ENCODE assay signal across 11 cellular contexts in genomic region chr19:48867119-48867921, GRCh38. TPM values are rescaled to one million over a fixed set of nuclear protein-coding genes. Genes with fewer than 3 reads are reported as not detected.
DNase-seq lines count a peak whose midpoint lies in the region; ATAC-seq, FAIRE-seq and TF ChIP-seq lines count a peak whose summit lies in the region.
"Had no signal": no experiment of that assay in that cellular context is flagged by ENCODE, and none has a peak within 500 bp of the region (broad histone marks: within the 10 kb centered on the region; RNA-seq: fewer than 3 reads in every experiment).

No MANE protein-coding gene starts in this region.

- no peaks in the 10 kb centered on the region for H3K9me3 Mint-ChIP-seq in stimulated activated naive CD8-positive, alpha-beta T cell treated with anti-CD3 and anti-CD28 coated beads, Interleukin-15, amount 100 ng/mL, for 72 hours
- H3K9me3 Mint-ChIP-seq: activated CD4-positive, alpha-beta memory T cell treated with anti-CD3 and anti-CD28 coated beads, Interleukin-2, amount 10 ng/mL, durations not matched to agents 7 days and 5 days had no signal

- TF ChIP-seq POLR2A in right lobe of liver (IDR thresholded peaks at IDR 0.05): no peak

- H3K9me3 ChIP-seq in mammary epithelial cell (replicated peaks; ENCODE audit: insufficient read depth, low read length) (no peaks in the 10 kb centered on the region), right lobe of liver (no peaks in the 10 kb centered on the region), subcutaneous abdominal adipose tissue (ENCODE audit: control insufficient read depth in 5 of 5, low read length in 5 of 5) (no peaks in the 10 kb centered on the region)

- intact Hi-C loops in mammary epithelial cell (cut with micrococcal nuclease): no loop called here
- intact Hi-C loops in right lobe of liver (cut with DNase I): no loop called here

- H3K4me3 Mint-ChIP-seq in stimulated activated naive CD8-positive, alpha-beta T cell treated with anti-CD3 and anti-CD28 coated beads, Interleukin-15, amount 100 ng/mL, for 72 hours: no peak overlapping the region
- H3K4me3 Mint-ChIP-seq: activated CD4-positive, alpha-beta memory T cell treated with anti-CD3 and anti-CD28 coated beads, Interleukin-2, amount 10 ng/mL, durations not matched to agents 7 days and 5 days; naive thymus-derived CD4-positive, alpha-beta T cell had no signal

- peak overlapping the region; percentile 93 for H3K4me2 ChIP-seq in mammary epithelial cell (ENCODE audit: insufficient read depth, low read depth, low read length)

- TF ChIP-seq CTCF in mammary epithelial cell (conservative IDR thresholded peaks at IDR 0.05 in 1 of 2, IDR thresholded peaks at IDR 0.05 in 1 of 2; ENCODE audit: extremely low read depth in 1 of 2, insufficient read depth in 1 of 2, low read depth in 1 of 2, low read length in 2 of 2) (no peak), right lobe of liver (IDR thresholded peaks at IDR 0.05) (no peak)

- H3K27ac ChIP-seq in mammary epithelial cell (ENCODE audit: insufficient read depth, low read depth, low read length) (peak overlapping the region; percentile 59), right lobe of liver (peak overlapping the region; percentile 66 to 87 (median 85)), subcutaneous abdominal adipose tissue (ENCODE audit: low read depth, low read length) (peak overlapping the region; percentile 77)

- H3K9ac ChIP-seq in mammary epithelial cell (ENCODE audit: insufficient read depth, low read length) (peak overlapping the region; percentile 43), subcutaneous abdominal adipose tissue (ENCODE audit: low read length in 5 of 5) (peak overlapping the region in 2 of 5 donors; percentile 42 to 56)

- H3K79me2 ChIP-seq in mammary epithelial cell (ENCODE audit: insufficient read depth, low read length): peaks cover 16% of the 10 kb centered on the region

- H3K27me3 Mint-ChIP-seq in stimulated activated naive CD8-positive, alpha-beta T cell treated with anti-CD3 and anti-CD28 coated beads, Interleukin-15, amount 100 ng/mL, for 72 hours: no peaks in the 10 kb centered on the region

- H2AFZ ChIP-seq in mammary epithelial cell (ENCODE audit: low read depth, low read length): peak overlapping the region; percentile 83

- dilution Hi-C loops in mammary epithelial cell (cut with HindIII; ENCODE audit: low sequenced_read_pairs): no loop called here

- H3K27me3 ChIP-seq in mammary epithelial cell (ENCODE audit: insufficient read depth, low read length): no peaks in the 10 kb centered on the region
- H3K27me3 ChIP-seq in right lobe of liver: no peaks in the 10 kb centered on the region
- H3K27me3 ChIP-seq in subcutaneous abdominal adipose tissue (ENCODE audit: control insufficient read depth in 5 of 5, insufficient read depth in 4 of 5, low read length in 5 of 5): peaks cover 0 to 16% (median 10%) of the 10 kb centered on the region in 5 donors

- in situ Hi-C loops in mammary epithelial cell (cut with MboI; ENCODE audit: low sequenced_read_pairs in 2 of 2): no loop called here

- FAIRE-seq in RCC 7860 (lab: Jason Lieb, UNC): no peak

- H4K20me1 ChIP-seq in mammary epithelial cell (ENCODE audit: insufficient read depth, low read length): no peaks in the 10 kb centered on the region

- H3K27ac Mint-ChIP-seq in stimulated activated naive CD8-positive, alpha-beta T cell treated with anti-CD3 and anti-CD28 coated beads, Interleukin-15, amount 100 ng/mL, for 72 hours: no peak overlapping the region
- H3K27ac Mint-ChIP-seq: activated CD4-positive, alpha-beta memory T cell treated with anti-CD3 and anti-CD28 coated beads, Interleukin-2, amount 10 ng/mL, durations not matched to agents 7 days and 5 days had no signal

- H3K4me1 ChIP-seq in mammary epithelial cell (ENCODE audit: insufficient read depth, low read length) (peaks cover 21% of the 10 kb centered on the region), right lobe of liver (peaks cover 0 to 17% (median 0%) of the 10 kb centered on the region in 4 donors), subcutaneous abdominal adipose tissue (ENCODE audit: control insufficient read depth in 5 of 5, insufficient read depth in 5 of 5, low read length in 5 of 5) (peaks cover 6 to 23% (median 14%) of the 10 kb centered on the region in 5 donors)

- H3K4me1 Mint-ChIP-seq in stimulated activated naive CD8-positive, alpha-beta T cell treated with anti-CD3 and anti-CD28 coated beads, Interleukin-15, amount 100 ng/mL, for 72 hours: peaks cover 18% of the 10 kb centered on the region

- H3K4me3 ChIP-seq in mammary epithelial cell (replicated peaks in 1 of 3; ENCODE audit: insufficient read depth in 1 of 3, low read depth in 2 of 3, low read length in 3 of 3): peak overlapping the region; percentile 15 to 66 (median 55)
- peak overlapping the region; percentile 31 to 47 (median 36) for H3K4me3 ChIP-seq in right lobe of liver
- H3K4me3 ChIP-seq in subcutaneous abdominal adipose tissue (ENCODE audit: low read depth in 1 of 5, low read length in 5 of 5): peak overlapping the region in 4 of 5 donors; percentile 41 to 66 (median 60)

- H3K36me3 ChIP-seq in mammary epithelial cell (ENCODE audit: insufficient read depth, low read length) (no peaks in the 10 kb centered on the region), right lobe of liver (no peaks in the 10 kb centered on the region), subcutaneous abdominal adipose tissue (ENCODE audit: control insufficient read depth in 5 of 5, insufficient read depth in 5 of 5, low read length in 5 of 5) (peaks cover 0 to 3% (median 0%) of the 10 kb centered on the region in 5 donors)

- WGBS in mammary epithelial cell (ENCODE audit: low coverage, missing lambda C conversion rate): 16% methylated on average over 12 of the region's 17 CpGs
- 60% methylated on average over 7 of the region's 17 CpGs for WGBS in right lobe of liver (ENCODE audit: insufficient coverage, low coverage, low lambda C conversion rate, missing lambda C conversion rate)

- CTCF ChIA-PET in mammary epithelial cell (lab: Charles Lee; ENCODE audit: low non-redundant PET): interaction anchor here (0.6 kb wide), 2 partner anchors 188 to 231 kb away, joined by 3 to 4 read pairs; no protein-coding TSS in a partner anchor

- ATAC-seq in right lobe of liver (no peak), HG02840 (IDR thresholded peaks at IDR 0.05; ENCODE audit: low FRiP score, unreplicated experiment) (no peak)
- ATAC-seq in stimulated activated naive CD8-positive, alpha-beta T cell treated with anti-CD3 and anti-CD28 coated beads, Interleukin-15, amount 100 ng/mL, for 72 hours: no peak
- ATAC-seq: naive thymus-derived CD4-positive, alpha-beta T cell had no signal

- no TSS peak for BruUV-seq in mammary epithelial cell (replicated peaks; lab: Mats Ljungman, UMichigan)

- DNase-seq in LoVo (ENCODE audit: low spot score) (peak; percentile 40), mammary epithelial cell (no peak), right lobe of liver (no peak), medulla oblongata (ENCODE audit: extremely low spot score) (no peak), RCC 7860 (ENCODE audit: low spot score) (no peak)
- no peak for DNase-seq in stimulated activated naive CD8-positive, alpha-beta T cell treated with anti-CD3 and anti-CD28 coated beads, Interleukin-15, amount 100 ng/mL, for 72 hours
- DNase-seq: activated CD4-positive, alpha-beta memory T cell treated with anti-CD3 and anti-CD28 coated beads, Interleukin-2, amount 10 ng/mL, durations not matched to agents 7 days and 5 days; dermis blood vessel endothelial cell; naive thymus-derived CD4-positive, alpha-beta T cell had no signal

RNA-seq across cellular contexts. Expression of gene PLEKHA4, which starts 1.1 kb away (rescaled TPM):
- total RNA-seq in mammary epithelial cell (10 to 100 TPM; 10.0 to 12.7 TPM), right lobe of liver (10 to 100 TPM in 4 of 6 experiments, 1 to 10 TPM in 2; 5.7 to 25.6 (median 12.0) TPM)
- polyA plus RNA-seq in mammary epithelial cell: 4.9 TPM
- polyA minus RNA-seq in mammary epithelial cell: 7.6 TPM

RNA-seq across cellular contexts. Expression of gene PPP1R15A, which starts 4.9 kb away (rescaled TPM):
- total RNA-seq in mammary epithelial cell (100 to 1,000 TPM in 1 of 2 donors, 10 to 100 TPM in 1; 28.8 to 200 TPM), right lobe of liver (10 to 100 TPM in 4 of 6 experiments, 1 to 10 TPM in 2; 4.5 to 25.6 (median 12.2) TPM)
- polyA plus RNA-seq in mammary epithelial cell: 22.9 TPM
- 25.8 TPM for polyA minus RNA-seq in mammary epithelial cell

RNA-seq across cellular contexts. Expression of gene HSD17B14, which starts 31.0 kb away (rescaled TPM):
- total RNA-seq in mammary epithelial cell (1 to 10 TPM in 1 of 2 donors, not detected in 1; 3.0 TPM), right lobe of liver (10 to 100 TPM in 4 of 6 experiments, 1 to 10 TPM in 2; 3.5 to 78.0 (median 15.7) TPM)
- polyA plus RNA-seq in mammary epithelial cell: 0.29 TPM
- not detected for polyA minus RNA-seq in mammary epithelial cell

RNA-seq across cellular contexts. Expression of gene TULP2, which starts 31.2 kb away (rescaled TPM):
- under 1 TPM in 1 of 2 donors, not detected in 1; 0.17 TPM for total RNA-seq in mammary epithelial cell
- not detected for polyA plus RNA-seq in mammary epithelial cell
- not detected for polyA minus RNA-seq in mammary epithelial cell
- not detected for total RNA-seq in right lobe of liver
- total RNA-seq: naive thymus-derived CD4-positive, alpha-beta T cell had no signal
- polyA plus RNA-seq: naive thymus-derived CD4-positive, alpha-beta T cell had no signal

RNA-seq across cellular contexts. Expression of gene NUCB1, which starts 32.8 kb away (rescaled TPM):
- 100 to 1,000 TPM; 132 to 133 TPM for total RNA-seq in mammary epithelial cell
- 73.7 TPM for polyA plus RNA-seq in mammary epithelial cell
- 61.7 TPM for polyA minus RNA-seq in mammary epithelial cell
- total RNA-seq in right lobe of liver: 100 to 1,000 TPM; 306 to 376 (median 349) TPM
